23 cellular contexts compared by ENCODE assay signal in genomic region chr4:165088366-165088765, GRCh38. TPM values are rescaled to one million over a fixed set of nuclear protein-coding genes. Genes with fewer than 3 reads are reported as not detected.
A peak's percentile ranks its signal among the peaks of the same experiment; 100 is the strongest.
DNase-seq lines count a peak whose midpoint lies in the region; ATAC-seq and TF ChIP-seq lines count a peak whose summit lies in the region.
"Had no signal": no experiment of that assay in that cellular context is flagged by ENCODE, and none has a peak within 500 bp of the region (broad histone marks: within the 10 kb centered on the region; RNA-seq: fewer than 3 reads in every experiment).

No MANE protein-coding gene starts in this region.

- WGBS in heart right ventricle, 2 donors, result 90 to 94% methylated on average over 3 of the region's 3 CpGs

- H3K9me3 Mint-ChIP-seq in memory B cell, result no peaks in the 10 kb centered on the region
- peaks cover 0 to 2% (median 0%) of the 10 kb centered on the region in 11 donors for H3K9me3 Mint-ChIP-seq in naive thymus-derived CD4-positive, alpha-beta T cell
- H3K9me3 Mint-ChIP-seq: CD14-positive monocyte; CD4-positive, alpha-beta T cell; CD8-positive, alpha-beta memory T cell; HFFc6 had no signal

- TF ChIP-seq CTCF in right atrium auricular region (IDR thresholded peaks at IDR 0.05), result no peak
- TF ChIP-seq CTCF in heart right ventricle (IDR thresholded peaks at IDR 0.05), result no peak

- no peak overlapping the region for H3K4me3 Mint-ChIP-seq in memory B cell
- no peak overlapping the region for H3K4me3 Mint-ChIP-seq in naive thymus-derived CD4-positive, alpha-beta T cell
- H3K4me3 Mint-ChIP-seq: CD14-positive monocyte; CD4-positive, alpha-beta T cell; CD8-positive, alpha-beta memory T cell; HFFc6 had no signal

- no peak overlapping the region for H3K4me3 ChIP-seq in right atrium auricular region
- H3K4me3 ChIP-seq in heart right ventricle, result no peak overlapping the region
- H3K4me3 ChIP-seq in naive thymus-derived CD4-positive, alpha-beta T cell (ENCODE audit: low read length), result no peak overlapping the region
- H3K4me3 ChIP-seq: A549; BLaER1 treated with 17β-estradiol and CSF1 and Interleukin-3, amounts not matched to agents 10 nM and 100 nM; HAP-1 had no signal

- intact Hi-C loops in heart right ventricle (cut with DNase I), result no loop called here
- intact Hi-C loops in naive thymus-derived CD4-positive, alpha-beta T cell (cut with micrococcal nuclease), result no loop called here

- no peak overlapping the region for H3K27ac ChIP-seq in right atrium auricular region
- H3K27ac ChIP-seq in heart right ventricle, result no peak overlapping the region
- no peak overlapping the region for H3K27ac ChIP-seq in naive thymus-derived CD4-positive, alpha-beta T cell (ENCODE audit: low read depth, low read length)
- H3K27ac ChIP-seq: A549; BLaER1 treated with 17β-estradiol and CSF1 and Interleukin-3, amounts not matched to agents 10 nM and 100 nM had no signal

- H3K36me3 ChIP-seq in right atrium auricular region (peaks cover 54% of the 10 kb centered on the region), heart right ventricle (peaks cover 0 to 88% (median 16%) of the 10 kb centered on the region in 9 donors)
- H3K36me3 ChIP-seq in naive thymus-derived CD4-positive, alpha-beta T cell (ENCODE audit: control insufficient read depth in 2 of 3, insufficient read depth in 3 of 3, low read length in 3 of 3), result peaks cover 5 to 33% (median 7%) of the 10 kb centered on the region in 3 experiments

- no peaks in the 10 kb centered on the region for H3K27me3 ChIP-seq in right atrium auricular region
- H3K27me3 ChIP-seq in heart right ventricle, result no peaks in the 10 kb centered on the region
- no peaks in the 10 kb centered on the region for H3K27me3 ChIP-seq in naive thymus-derived CD4-positive, alpha-beta T cell (ENCODE audit: control insufficient read depth in 2 of 2, insufficient read depth in 2 of 2, low read length in 2 of 2)
- H3K27me3 ChIP-seq: BE2C; BLaER1 treated with 17β-estradiol and CSF1 and Interleukin-3, amounts not matched to agents 10 nM and 100 nM had no signal

- CTCF ChIA-PET in naive thymus-derived CD4-positive, alpha-beta T cell (lab: Charles Lee), result no interaction called here

- POLR2A ChIA-PET in naive thymus-derived CD4-positive, alpha-beta T cell (lab: Charles Lee), result no interaction called here

- peak; percentile 1 for DNase-seq in right atrium auricular region (ENCODE audit: low spot score)
- DNase-seq in heart right ventricle, result no peak
- DNase-seq in cerebellum (ENCODE audit: low spot score), result peak; percentile 36
- no peak for DNase-seq in memory B cell (ENCODE audit: low spot score in 2 of 2)
- no peak for DNase-seq in NCI-H2081 treated with DMSO at 0.1 percent for 48 hours (lab: John Stamatoyannopoulos, UW)
- no peak for DNase-seq in naive thymus-derived CD4-positive, alpha-beta T cell
- no peak for DNase-seq in effector CD4-positive, alpha-beta T cell
- DNase-seq: 8988T; ACHN; AML-193; BE2C; CD4-positive, alpha-beta T cell; CD8-positive, alpha-beta memory T cell; DMS 273 treated with DMSO at 0.1 percent for 48 hours; DMS79; EL; GF-D8; GOT3; HFFc6 had no signal

- no peaks in the 10 kb centered on the region for H3K4me1 Mint-ChIP-seq in memory B cell
- H3K4me1 Mint-ChIP-seq in naive thymus-derived CD4-positive, alpha-beta T cell, result no peaks in the 10 kb centered on the region
- H3K4me1 Mint-ChIP-seq: CD14-positive monocyte; CD8-positive, alpha-beta memory T cell had no signal

- no peaks in the 10 kb centered on the region for H3K27me3 Mint-ChIP-seq in memory B cell
- H3K27me3 Mint-ChIP-seq in naive thymus-derived CD4-positive, alpha-beta T cell, result no peaks in the 10 kb centered on the region
- H3K27me3 Mint-ChIP-seq: CD4-positive, alpha-beta T cell; CD8-positive, alpha-beta memory T cell had no signal

- peaks cover 27% of the 10 kb centered on the region for H3K36me3 Mint-ChIP-seq in memory B cell
- peaks cover 7 to 47% (median 28%) of the 10 kb centered on the region in 5 donors for H3K36me3 Mint-ChIP-seq in naive thymus-derived CD4-positive, alpha-beta T cell

- no peak for ATAC-seq in heart right ventricle
- ATAC-seq in memory B cell (ENCODE audit: low read depth), result no peak
- ATAC-seq in naive thymus-derived CD4-positive, alpha-beta T cell, result no peak
- ATAC-seq: A549 had no signal

- H3K4me1 ChIP-seq in right atrium auricular region (no peaks in the 10 kb centered on the region), heart right ventricle (no peaks in the 10 kb centered on the region)
- no peaks in the 10 kb centered on the region for H3K4me1 ChIP-seq in naive thymus-derived CD4-positive, alpha-beta T cell (ENCODE audit: control insufficient read depth in 2 of 2, insufficient read depth in 2 of 2, low read length in 2 of 2)
- H3K4me1 ChIP-seq: A549; BE2C; BLaER1 treated with 17β-estradiol and CSF1 and Interleukin-3, amounts not matched to agents 10 nM and 100 nM; HAP-1 had no signal

- H3K27ac Mint-ChIP-seq in memory B cell, result peak overlapping the region; percentile 35
- H3K27ac Mint-ChIP-seq in naive thymus-derived CD4-positive, alpha-beta T cell, result no peak overlapping the region
- H3K27ac Mint-ChIP-seq: CD14-positive monocyte; CD4-positive, alpha-beta T cell; HFFc6 had no signal

- no peaks in the 10 kb centered on the region for H3K9me3 ChIP-seq in right atrium auricular region
- no peaks in the 10 kb centered on the region for H3K9me3 ChIP-seq in heart right ventricle
- no peaks in the 10 kb centered on the region for H3K9me3 ChIP-seq in naive thymus-derived CD4-positive, alpha-beta T cell (ENCODE audit: control insufficient read depth in 2 of 3, low read length in 3 of 3)
- H3K9me3 ChIP-seq: A549; BE2C; BLaER1 treated with 17β-estradiol and CSF1 and Interleukin-3, amounts not matched to agents 10 nM and 100 nM; HAP-1 had no signal

RNA-seq across cellular contexts. Expression of gene TMEM192, which starts 24.3 kb away (rescaled TPM):
- total RNA-seq in right atrium auricular region, result 10 to 100 TPM; 13.6 to 14.6 TPM
- 10 to 100 TPM; 14.4 to 23.1 (median 18.0) TPM for total RNA-seq in heart right ventricle
- 1 to 10 TPM; 4.5 to 9.8 TPM for polyA plus RNA-seq in heart right ventricle
- total RNA-seq in cerebellum, result 6.8 TPM
- total RNA-seq in naive thymus-derived CD4-positive, alpha-beta T cell, result 10 to 100 TPM in 2 of 5 experiments, 1 to 10 TPM in 3; 5.3 to 13.9 (median 9.6) TPM
- polyA plus RNA-seq in naive thymus-derived CD4-positive, alpha-beta T cell, result 10 to 100 TPM; 12.5 to 20.6 TPM

RNA-seq across cellular contexts. Expression of gene TRIM75, which starts 34.7 kb away (rescaled TPM):
- total RNA-seq in right atrium auricular region, result not detected
- total RNA-seq in heart right ventricle, result not detected
- not detected for polyA plus RNA-seq in heart right ventricle
- total RNA-seq in cerebellum, result not detected
- not detected for total RNA-seq in naive thymus-derived CD4-positive, alpha-beta T cell
- not detected for polyA plus RNA-seq in naive thymus-derived CD4-positive, alpha-beta T cell
- total RNA-seq: CD4-positive, alpha-beta T cell; CD8-positive, alpha-beta memory T cell; HFFc6 had no signal
- polyA plus RNA-seq: A549; CD14-positive monocyte; CD8-positive, alpha-beta memory T cell had no signal

RNA-seq across cellular contexts. Expression of gene TRIM60, which starts 56.6 kb away (rescaled TPM):
- total RNA-seq in right atrium auricular region (not detected), heart right ventricle (not detected), cerebellum (not detected)
- polyA plus RNA-seq in heart right ventricle, result not detected
- total RNA-seq in naive thymus-derived CD4-positive, alpha-beta T cell, result not detected
- polyA plus RNA-seq in naive thymus-derived CD4-positive, alpha-beta T cell, result not detected
- total RNA-seq: CD4-positive, alpha-beta T cell; CD8-positive, alpha-beta memory T cell; HFFc6 had no signal
- polyA plus RNA-seq: A549; CD14-positive monocyte; CD8-positive, alpha-beta memory T cell had no signal

Comparison
In these comparisons a context has a peak if more than half of its experiments do, and no peak if none do; other contexts are left out.
1. DNase-seq: peak in right atrium auricular region (single experiment) and cerebellum (single experiment); none in heart right ventricle (0 of 2), memory B cell (0 of 2), NCI-H2081 treated with DMSO at 0.1 percent for 48 hours (single experiment), naive thymus-derived CD4-positive, alpha-beta T cell (0 of 9) and effector CD4-positive, alpha-beta T cell (single experiment).